In the genomic region with DNA sequence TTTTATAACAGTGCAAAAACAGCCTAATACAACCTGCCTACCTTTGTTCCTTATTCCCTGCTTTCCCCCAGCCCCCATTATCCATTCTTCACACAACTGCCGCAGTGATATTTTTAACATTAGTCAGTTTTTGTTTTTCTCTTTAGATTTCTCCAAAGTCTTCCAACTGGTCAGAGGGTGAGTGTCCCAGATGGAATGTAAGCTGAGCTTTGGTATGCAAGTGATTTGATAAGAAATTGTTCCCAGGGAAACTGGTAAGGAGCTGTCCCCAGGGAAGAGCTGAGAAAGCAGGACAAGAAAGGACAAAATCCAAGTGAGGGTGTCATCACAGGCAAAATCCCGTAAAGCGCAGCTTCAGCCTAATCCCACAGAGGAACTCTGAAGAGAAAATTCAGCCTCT, we compare ENCODE assay signal across 13 cellular contexts.
A peak's percentile ranks its signal among the peaks of the same experiment; 100 is the strongest.
DNase-seq lines count a peak whose midpoint lies in the region; ATAC-seq and TF ChIP-seq lines count a peak whose summit lies in the region.
"Had no signal": no experiment of that assay in that cellular context is flagged by ENCODE, and none has a peak within 500 bp of the region (broad histone marks: within the 10 kb centered on the region; RNA-seq: fewer than 3 reads in every experiment).

No MANE protein-coding gene starts in this region.

- H3K9me3 ChIP-seq in AG04450 (ENCODE audit: control insufficient read depth, insufficient read depth, low read length) (no peaks in the 10 kb centered on the region), left lung (no peaks in the 10 kb centered on the region)
- H3K9me3 ChIP-seq: suprapubic skin had no signal

- no peaks in the 10 kb centered on the region for H3K27me3 Mint-ChIP-seq in chondrocyte (ENCODE audit: low read depth)
- H3K27me3 Mint-ChIP-seq in activated CD4-positive, alpha-beta T cell treated with anti-CD3 and anti-CD28 coated beads, Interleukin-2, amount 10 ng/mL, durations not matched to agents 7 days and 5 days, result no peaks in the 10 kb centered on the region

- H3K4me3 ChIP-seq in AG04450 (ENCODE audit: low read depth, low read length), result no peak overlapping the region
- H3K4me3 ChIP-seq in left lung, result no peak overlapping the region
- H3K4me3 ChIP-seq: BLaER1 treated with 17β-estradiol and CSF1 and Interleukin-3, amounts not matched to agents 10 nM and 100 nM; suprapubic skin had no signal

- intact Hi-C loops in left lung (cut with DNase I), result no loop called here

- H3K4me1 Mint-ChIP-seq in chondrocyte (ENCODE audit: low read depth), result peaks cover 38% of the 10 kb centered on the region
- no peaks in the 10 kb centered on the region for H3K4me1 Mint-ChIP-seq in activated CD4-positive, alpha-beta T cell treated with anti-CD3 and anti-CD28 coated beads, Interleukin-2, amount 10 ng/mL, durations not matched to agents 7 days and 5 days

- TF ChIP-seq CTCF in AG04450 (IDR thresholded peaks at IDR 0.05; ENCODE audit: low read depth, low read length) (no peak), chondrocyte (IDR thresholded peaks at IDR 0.05) (no peak), left lung (IDR thresholded peaks at IDR 0.05) (no peak)

- no peak for ATAC-seq in left lung
- no peak for ATAC-seq in HG02588 (IDR thresholded peaks at IDR 0.05; ENCODE audit: unreplicated experiment)

- peak overlapping the region; percentile 85 for H3K27ac ChIP-seq in AG04450 (ENCODE audit: low read depth, low read length)
- H3K27ac ChIP-seq in left lung, result no peak overlapping the region
- H3K27ac ChIP-seq: BLaER1 treated with 17β-estradiol and CSF1 and Interleukin-3, amounts not matched to agents 10 nM and 100 nM; suprapubic skin had no signal

- H3K36me3 Mint-ChIP-seq in chondrocyte (ENCODE audit: low read depth), result no peaks in the 10 kb centered on the region
- no peaks in the 10 kb centered on the region for H3K36me3 Mint-ChIP-seq in activated CD4-positive, alpha-beta T cell treated with anti-CD3 and anti-CD28 coated beads, Interleukin-2, amount 10 ng/mL, durations not matched to agents 7 days and 5 days (ENCODE audit: low read depth)

- H3K36me3 ChIP-seq in left lung, result no peaks in the 10 kb centered on the region
- H3K36me3 ChIP-seq: BLaER1 treated with 17β-estradiol and CSF1 and Interleukin-3, amounts not matched to agents 10 nM and 100 nM; suprapubic skin had no signal

- no peak overlapping the region for H3K4me3 Mint-ChIP-seq in chondrocyte (ENCODE audit: unreplicated experiment)
- H3K4me3 Mint-ChIP-seq in activated CD4-positive, alpha-beta T cell treated with anti-CD3 and anti-CD28 coated beads, Interleukin-2, amount 10 ng/mL, durations not matched to agents 7 days and 5 days, result no peak overlapping the region

- POLR2A ChIA-PET in AG04450 (lab: Yijun Ruan, JAX), result no interaction called here
- POLR2A ChIA-PET in activated CD4-positive, alpha-beta T cell treated with anti-CD3 and anti-CD28 coated beads, Interleukin-2, amount 10 ng/mL, durations not matched to agents 7 days and 5 days (lab: Charles Lee), result no interaction called here

- H3K9me3 Mint-ChIP-seq in chondrocyte (ENCODE audit: low read depth), result peaks cover 13% of the 10 kb centered on the region
- peaks cover 3% of the 10 kb centered on the region for H3K9me3 Mint-ChIP-seq in activated CD4-positive, alpha-beta T cell treated with anti-CD3 and anti-CD28 coated beads, Interleukin-2, amount 10 ng/mL, durations not matched to agents 7 days and 5 days

- DNase-seq in AG04450 (ENCODE audit: low read depth, low spot score) (peak; percentile 76), HT1080 (ENCODE audit: low read depth) (peak; percentile 81), chondrocyte (ENCODE audit: low spot score) (no peak), kidney tubule cell (ENCODE audit: low spot score) (peak; percentile 7), KG1 (lab: John Stamatoyannopoulos, UW) (no peak), left lung (no peak)
- DNase-seq in activated CD4-positive, alpha-beta T cell treated with anti-CD3 and anti-CD28 coated beads, Interleukin-2, amount 10 ng/mL, durations not matched to agents 7 days and 5 days, result no peak
- DNase-seq: NCI-H1694; occipital lobe; stimulated activated CD4-positive, alpha-beta T cell treated with anti-CD3 and anti-CD28 coated beads, Interleukin-4, amount 100 ng/mL, for 1 hour had no signal

- no peaks in the 10 kb centered on the region for H3K4me1 ChIP-seq in left lung
- H3K4me1 ChIP-seq: BLaER1 treated with 17β-estradiol and CSF1 and Interleukin-3, amounts not matched to agents 10 nM and 100 nM; suprapubic skin had no signal

- H3K27ac Mint-ChIP-seq in chondrocyte (ENCODE audit: unreplicated experiment), result peak overlapping the region; percentile 82
- H3K27ac Mint-ChIP-seq in activated CD4-positive, alpha-beta T cell treated with anti-CD3 and anti-CD28 coated beads, Interleukin-2, amount 10 ng/mL, durations not matched to agents 7 days and 5 days, result no peak overlapping the region

- CTCF ChIA-PET in AG04450 (lab: Charles Lee), result no interaction called here
- CTCF ChIA-PET in activated CD4-positive, alpha-beta T cell treated with anti-CD3 and anti-CD28 coated beads, Interleukin-2, amount 10 ng/mL, durations not matched to agents 7 days and 5 days (lab: Charles Lee), result no interaction called here

- no peaks in the 10 kb centered on the region for H3K27me3 ChIP-seq in AG04450 (ENCODE audit: control insufficient read depth, insufficient read depth, low read length)
- no peaks in the 10 kb centered on the region for H3K27me3 ChIP-seq in left lung
- H3K27me3 ChIP-seq: BLaER1 treated with 17β-estradiol and CSF1 and Interleukin-3, amounts not matched to agents 10 nM and 100 nM; suprapubic skin had no signal

Comparison
In these comparisons a context has a peak if more than half of its experiments do, and no peak if none do; other contexts are left out.
1. DNase-seq: peak in AG04450 (single experiment), HT1080 (single experiment) and kidney tubule cell (single experiment); none in chondrocyte (single experiment), KG1 (single experiment), left lung (0 of 2) and activated CD4-positive, alpha-beta T cell treated with anti-CD3 and anti-CD28 coated beads, Interleukin-2, amount 10 ng/mL, durations not matched to agents 7 days and 5 days (single experiment).